Comparison of ENCODE assay signal across 2 cellular contexts in the genomic region with DNA sequence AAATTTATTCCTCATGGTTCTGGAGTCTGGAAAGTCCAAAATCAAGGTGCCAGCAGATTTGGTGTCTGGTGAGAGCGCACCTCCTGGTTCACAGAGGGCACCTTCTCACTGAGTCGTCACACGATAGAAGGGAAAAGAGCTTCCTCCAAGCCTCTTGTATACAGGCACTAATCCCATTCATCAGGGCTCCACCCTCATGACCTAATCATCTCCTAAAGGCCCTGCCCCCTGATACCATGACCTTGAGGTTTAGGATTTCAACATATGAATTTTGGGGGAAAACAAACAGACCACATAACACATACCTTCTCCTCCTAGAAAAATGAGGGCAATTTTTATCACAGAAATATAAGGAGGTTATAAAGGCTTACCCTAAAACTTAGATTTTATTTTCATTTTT.
TF ChIP-seq lines count a peak whose summit lies in the region.

No MANE protein-coding gene starts in this region.

TF ChIP-seq in GM23338, 12 proteins besides CTCF, POLR2A, EP300 and RAD21 (continued from another document):
- TF ChIP-seq, protein P1, sequence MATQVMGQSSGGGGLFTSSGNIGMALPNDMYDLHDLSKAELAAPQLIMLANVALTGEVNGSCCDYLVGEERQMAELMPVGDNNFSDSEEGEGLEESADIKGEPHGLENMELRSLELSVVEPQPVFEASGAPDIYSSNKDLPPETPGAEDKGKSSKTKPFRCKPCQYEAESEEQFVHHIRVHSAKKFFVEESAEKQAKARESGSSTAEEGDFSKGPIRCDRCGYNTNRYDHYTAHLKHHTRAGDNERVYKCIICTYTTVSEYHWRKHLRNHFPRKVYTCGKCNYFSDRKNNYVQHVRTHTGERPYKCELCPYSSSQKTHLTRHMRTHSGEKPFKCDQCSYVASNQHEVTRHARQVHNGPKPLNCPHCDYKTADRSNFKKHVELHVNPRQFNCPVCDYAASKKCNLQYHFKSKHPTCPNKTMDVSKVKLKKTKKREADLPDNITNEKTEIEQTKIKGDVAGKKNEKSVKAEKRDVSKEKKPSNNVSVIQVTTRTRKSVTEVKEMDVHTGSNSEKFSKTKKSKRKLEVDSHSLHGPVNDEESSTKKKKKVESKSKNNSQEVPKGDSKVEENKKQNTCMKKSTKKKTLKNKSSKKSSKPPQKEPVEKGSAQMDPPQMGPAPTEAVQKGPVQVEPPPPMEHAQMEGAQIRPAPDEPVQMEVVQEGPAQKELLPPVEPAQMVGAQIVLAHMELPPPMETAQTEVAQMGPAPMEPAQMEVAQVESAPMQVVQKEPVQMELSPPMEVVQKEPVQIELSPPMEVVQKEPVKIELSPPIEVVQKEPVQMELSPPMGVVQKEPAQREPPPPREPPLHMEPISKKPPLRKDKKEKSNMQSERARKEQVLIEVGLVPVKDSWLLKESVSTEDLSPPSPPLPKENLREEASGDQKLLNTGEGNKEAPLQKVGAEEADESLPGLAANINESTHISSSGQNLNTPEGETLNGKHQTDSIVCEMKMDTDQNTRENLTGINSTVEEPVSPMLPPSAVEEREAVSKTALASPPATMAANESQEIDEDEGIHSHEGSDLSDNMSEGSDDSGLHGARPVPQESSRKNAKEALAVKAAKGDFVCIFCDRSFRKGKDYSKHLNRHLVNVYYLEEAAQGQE (IDR thresholded peaks at IDR 0.05; ENCODE audit: unreplicated experiment) = no peak
- TF ChIP-seq JUNB (IDR thresholded peaks at IDR 0.05; ENCODE audit: unreplicated experiment) (no peak), NANOG (IDR thresholded peaks at IDR 0.05; ENCODE audit: borderline replicate concordance) (no peak), CREB1 (CRISPR knock-in tag; IDR thresholded peaks at IDR 0.05; ENCODE audit: low read depth) (no peak), POLR2AphosphoS5 (IDR thresholded peaks at IDR 0.05; ENCODE audit: low read depth) (no peak), EZH2 (IDR thresholded peaks at IDR 0.05; ENCODE audit: low read depth, unreplicated experiment) (no peak)
- TF ChIP-seq, protein P2, sequence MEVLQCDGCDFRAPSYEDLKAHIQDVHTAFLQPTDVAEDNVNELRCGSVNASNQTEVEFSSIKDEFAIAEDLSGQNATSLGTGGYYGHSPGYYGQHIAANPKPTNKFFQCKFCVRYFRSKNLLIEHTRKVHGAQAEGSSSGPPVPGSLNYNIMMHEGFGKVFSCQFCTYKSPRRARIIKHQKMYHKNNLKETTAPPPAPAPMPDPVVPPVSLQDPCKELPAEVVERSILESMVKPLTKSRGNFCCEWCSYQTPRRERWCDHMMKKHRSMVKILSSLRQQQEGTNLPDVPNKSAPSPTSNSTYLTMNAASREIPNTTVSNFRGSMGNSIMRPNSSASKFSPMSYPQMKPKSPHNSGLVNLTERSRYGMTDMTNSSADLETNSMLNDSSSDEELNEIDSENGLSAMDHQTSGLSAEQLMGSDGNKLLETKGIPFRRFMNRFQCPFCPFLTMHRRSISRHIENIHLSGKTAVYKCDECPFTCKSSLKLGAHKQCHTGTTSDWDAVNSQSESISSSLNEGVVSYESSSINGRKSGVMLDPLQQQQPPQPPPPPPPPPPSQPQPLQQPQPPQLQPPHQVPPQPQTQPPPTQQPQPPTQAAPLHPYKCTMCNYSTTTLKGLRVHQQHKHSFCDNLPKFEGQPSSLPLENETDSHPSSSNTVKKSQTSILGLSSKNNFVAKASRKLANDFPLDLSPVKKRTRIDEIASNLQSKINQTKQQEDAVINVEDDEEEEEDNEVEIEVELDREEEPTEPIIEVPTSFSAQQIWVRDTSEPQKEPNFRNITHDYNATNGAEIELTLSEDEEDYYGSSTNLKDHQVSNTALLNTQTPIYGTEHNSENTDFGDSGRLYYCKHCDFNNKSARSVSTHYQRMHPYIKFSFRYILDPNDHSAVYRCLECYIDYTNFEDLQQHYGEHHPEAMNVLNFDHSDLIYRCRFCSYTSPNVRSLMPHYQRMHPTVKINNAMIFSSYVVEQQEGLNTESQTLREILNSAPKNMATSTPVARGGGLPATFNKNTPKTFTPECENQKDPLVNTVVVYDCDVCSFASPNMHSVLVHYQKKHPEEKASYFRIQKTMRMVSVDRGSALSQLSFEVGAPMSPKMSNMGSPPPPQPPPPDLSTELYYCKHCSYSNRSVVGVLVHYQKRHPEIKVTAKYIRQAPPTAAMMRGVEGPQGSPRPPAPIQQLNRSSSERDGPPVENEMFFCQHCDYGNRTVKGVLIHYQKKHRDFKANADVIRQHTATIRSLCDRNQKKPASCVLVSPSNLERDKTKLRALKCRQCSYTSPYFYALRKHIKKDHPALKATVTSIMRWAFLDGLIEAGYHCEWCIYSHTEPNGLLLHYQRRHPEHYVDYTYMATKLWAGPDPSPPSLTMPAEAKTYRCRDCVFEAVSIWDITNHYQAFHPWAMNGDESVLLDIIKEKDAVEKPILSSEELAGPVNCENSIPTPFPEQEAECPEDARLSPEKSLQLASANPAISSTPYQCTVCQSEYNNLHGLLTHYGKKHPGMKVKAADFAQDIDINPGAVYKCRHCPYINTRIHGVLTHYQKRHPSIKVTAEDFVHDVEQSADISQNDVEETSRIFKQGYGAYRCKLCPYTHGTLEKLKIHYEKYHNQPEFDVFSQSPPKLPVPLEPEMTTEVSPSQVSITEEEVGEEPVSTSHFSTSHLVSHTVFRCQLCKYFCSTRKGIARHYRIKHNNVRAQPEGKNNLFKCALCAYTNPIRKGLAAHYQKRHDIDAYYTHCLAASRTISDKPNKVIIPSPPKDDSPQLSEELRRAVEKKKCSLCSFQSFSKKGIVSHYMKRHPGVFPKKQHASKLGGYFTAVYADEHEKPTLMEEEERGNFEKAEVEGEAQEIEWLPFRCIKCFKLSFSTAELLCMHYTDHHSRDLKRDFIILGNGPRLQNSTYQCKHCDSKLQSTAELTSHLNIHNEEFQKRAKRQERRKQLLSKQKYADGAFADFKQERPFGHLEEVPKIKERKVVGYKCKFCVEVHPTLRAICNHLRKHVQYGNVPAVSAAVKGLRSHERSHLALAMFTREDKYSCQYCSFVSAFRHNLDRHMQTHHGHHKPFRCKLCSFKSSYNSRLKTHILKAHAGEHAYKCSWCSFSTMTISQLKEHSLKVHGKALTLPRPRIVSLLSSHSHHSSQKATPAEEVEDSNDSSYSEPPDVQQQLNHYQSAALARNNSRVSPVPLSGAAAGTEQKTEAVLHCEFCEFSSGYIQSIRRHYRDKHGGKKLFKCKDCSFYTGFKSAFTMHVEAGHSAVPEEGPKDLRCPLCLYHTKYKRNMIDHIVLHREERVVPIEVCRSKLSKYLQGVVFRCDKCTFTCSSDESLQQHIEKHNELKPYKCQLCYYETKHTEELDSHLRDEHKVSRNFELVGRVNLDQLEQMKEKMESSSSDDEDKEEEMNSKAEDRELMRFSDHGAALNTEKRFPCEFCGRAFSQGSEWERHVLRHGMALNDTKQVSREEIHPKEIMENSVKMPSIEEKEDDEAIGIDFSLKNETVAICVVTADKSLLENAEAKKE (CRISPR knock-in tag; IDR thresholded peaks at IDR 0.05) = no peak
TF ChIP-seq in GM23338: peak in this region for 0.

TF ChIP-seq in K562, 482 proteins besides CTCF, POLR2A, EP300 and RAD21 (continued from another document and continues in another):
- TF ChIP-seq PHF8 (IDR thresholded peaks at IDR 0.05; ENCODE audit: borderline replicate concordance, low read length) (no peak), ZC3H8 (IDR thresholded peaks at IDR 0.05) (no peak), MED1 (CRISPR knock-in tag; IDR thresholded peaks at IDR 0.05; ENCODE audit: borderline replicate concordance) (no peak), ZNF146 (CRISPR knock-in tag; IDR thresholded peaks at IDR 0.05; ENCODE audit: unreplicated experiment) (no peak), ZNF589 (CRISPR knock-in tag; IDR thresholded peaks at IDR 0.05; ENCODE audit: low read depth) (no peak), ZNF830 (CRISPR knock-in tag; IDR thresholded peaks at IDR 0.05) (no peak), RFX7 (CRISPR knock-in tag; IDR thresholded peaks at IDR 0.05) (no peak), ZNF436 (CRISPR knock-in tag; IDR thresholded peaks at IDR 0.05) (no peak), CTBP1 (IDR thresholded peaks at IDR 0.05; ENCODE audit: borderline replicate concordance) (peak; percentile 8; the same call in 1 of the 2 replicates), HDAC2 (IDR thresholded peaks at IDR 0.05) (no peak), CEBPB (tag; IDR thresholded peaks at IDR 0.05) (peak; percentile 69), NFIX (CRISPR knock-in tag; IDR thresholded peaks at IDR 0.05; ENCODE audit: low read depth) (no peak), BRD9 (IDR thresholded peaks at IDR 0.05; ENCODE audit: low read depth, partially characterized antibody) (no peak), ZNF561 (CRISPR knock-in tag; conservative IDR thresholded peaks at IDR 0.05) (no peak), NR2C1 (IDR thresholded peaks at IDR 0.05) (0 out of 2 replicates have a peak, but pooled peaks have one; percentile 24), NR2C1 (tag; IDR thresholded peaks at IDR 0.05) (peak; percentile 49), POLR2AphosphoS2 (IDR thresholded peaks at IDR 0.05; ENCODE audit: low read length) (no peak), KDM5B (IDR thresholded peaks at IDR 0.05; ENCODE audit: insufficient replicate concordance, low read depth, low read length) (no peak), XRCC3 (IDR thresholded peaks at IDR 0.05) (no peak), HDAC3 (IDR thresholded peaks at IDR 0.05; ENCODE audit: borderline replicate concordance, partially characterized antibody) (peak; percentile 30), POLR2G (IDR thresholded peaks at IDR 0.05; ENCODE audit: low read depth, low read length) (no peak), JUND (IDR thresholded peaks at IDR 0.05; ENCODE audit: borderline replicate concordance, low read depth, low read length) (peak; percentile 55; the same call in 1 of the 2 replicates), JUND (tag; IDR thresholded peaks at IDR 0.05; ENCODE audit: borderline replicate concordance, low read depth, low read length) (peak; percentile 60; the same call in 1 of the 3 replicates), FOSL1 (tag; conservative IDR thresholded peaks at IDR 0.05) (no peak), GTF2A2 (tag; IDR thresholded peaks at IDR 0.05) (no peak), TAF1 (IDR thresholded peaks at IDR 0.05; ENCODE audit: control insufficient read depth, extremely low read depth, insufficient read depth, low read length, severe bottlenecking) (no peak), ETV1 (tag; conservative IDR thresholded peaks at IDR 0.05; ENCODE audit: low read depth) (no peak), GABPB2 (CRISPR knock-in tag; conservative IDR thresholded peaks at IDR 0.05) (no peak)
- TF ChIP-seq, protein P3, sequence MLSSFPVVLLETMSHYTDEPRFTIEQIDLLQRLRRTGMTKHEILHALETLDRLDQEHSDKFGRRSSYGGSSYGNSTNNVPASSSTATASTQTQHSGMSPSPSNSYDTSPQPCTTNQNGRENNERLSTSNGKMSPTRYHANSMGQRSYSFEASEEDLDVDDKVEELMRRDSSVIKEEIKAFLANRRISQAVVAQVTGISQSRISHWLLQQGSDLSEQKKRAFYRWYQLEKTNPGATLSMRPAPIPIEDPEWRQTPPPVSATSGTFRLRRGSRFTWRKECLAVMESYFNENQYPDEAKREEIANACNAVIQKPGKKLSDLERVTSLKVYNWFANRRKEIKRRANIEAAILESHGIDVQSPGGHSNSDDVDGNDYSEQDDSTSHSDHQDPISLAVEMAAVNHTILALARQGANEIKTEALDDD (IDR thresholded peaks at IDR 0.05) = no peak
- TF ChIP-seq, protein P4, sequence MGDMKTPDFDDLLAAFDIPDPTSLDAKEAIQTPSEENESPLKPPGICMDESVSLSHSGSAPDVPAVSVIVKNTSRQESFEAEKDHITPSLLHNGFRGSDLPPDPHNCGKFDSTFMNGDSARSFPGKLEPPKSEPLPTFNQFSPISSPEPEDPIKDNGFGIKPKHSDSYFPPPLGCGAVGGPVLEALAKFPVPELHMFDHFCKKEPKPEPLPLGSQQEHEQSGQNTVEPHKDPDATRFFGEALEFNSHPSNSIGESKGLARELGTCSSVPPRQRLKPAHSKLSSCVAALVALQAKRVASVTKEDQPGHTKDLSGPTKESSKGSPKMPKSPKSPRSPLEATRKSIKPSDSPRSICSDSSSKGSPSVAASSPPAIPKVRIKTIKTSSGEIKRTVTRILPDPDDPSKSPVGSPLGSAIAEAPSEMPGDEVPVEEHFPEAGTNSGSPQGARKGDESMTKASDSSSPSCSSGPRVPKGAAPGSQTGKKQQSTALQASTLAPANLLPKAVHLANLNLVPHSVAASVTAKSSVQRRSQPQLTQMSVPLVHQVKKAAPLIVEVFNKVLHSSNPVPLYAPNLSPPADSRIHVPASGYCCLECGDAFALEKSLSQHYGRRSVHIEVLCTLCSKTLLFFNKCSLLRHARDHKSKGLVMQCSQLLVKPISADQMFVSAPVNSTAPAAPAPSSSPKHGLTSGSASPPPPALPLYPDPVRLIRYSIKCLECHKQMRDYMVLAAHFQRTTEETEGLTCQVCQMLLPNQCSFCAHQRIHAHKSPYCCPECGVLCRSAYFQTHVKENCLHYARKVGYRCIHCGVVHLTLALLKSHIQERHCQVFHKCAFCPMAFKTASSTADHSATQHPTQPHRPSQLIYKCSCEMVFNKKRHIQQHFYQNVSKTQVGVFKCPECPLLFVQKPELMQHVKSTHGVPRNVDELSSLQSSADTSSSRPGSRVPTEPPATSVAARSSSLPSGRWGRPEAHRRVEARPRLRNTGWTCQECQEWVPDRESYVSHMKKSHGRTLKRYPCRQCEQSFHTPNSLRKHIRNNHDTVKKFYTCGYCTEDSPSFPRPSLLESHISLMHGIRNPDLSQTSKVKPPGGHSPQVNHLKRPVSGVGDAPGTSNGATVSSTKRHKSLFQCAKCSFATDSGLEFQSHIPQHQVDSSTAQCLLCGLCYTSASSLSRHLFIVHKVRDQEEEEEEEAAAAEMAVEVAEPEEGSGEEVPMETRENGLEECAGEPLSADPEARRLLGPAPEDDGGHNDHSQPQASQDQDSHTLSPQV (IDR thresholded peaks at IDR 0.05) = 0 out of 2 replicates have a peak, but pooled peaks have one; percentile 29
- TF ChIP-seq, protein P5, sequence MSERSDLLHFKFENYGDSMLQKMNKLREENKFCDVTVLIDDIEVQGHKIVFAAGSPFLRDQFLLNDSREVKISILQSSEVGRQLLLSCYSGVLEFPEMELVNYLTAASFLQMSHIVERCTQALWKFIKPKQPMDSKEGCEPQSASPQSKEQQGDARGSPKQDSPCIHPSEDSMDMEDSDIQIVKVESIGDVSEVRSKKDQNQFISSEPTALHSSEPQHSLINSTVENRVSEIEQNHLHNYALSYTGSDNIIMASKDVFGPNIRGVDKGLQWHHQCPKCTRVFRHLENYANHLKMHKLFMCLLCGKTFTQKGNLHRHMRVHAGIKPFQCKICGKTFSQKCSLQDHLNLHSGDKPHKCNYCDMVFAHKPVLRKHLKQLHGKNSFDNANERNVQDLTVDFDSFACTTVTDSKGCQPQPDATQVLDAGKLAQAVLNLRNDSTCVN (CRISPR knock-in tag; IDR thresholded peaks at IDR 0.05) = no peak
- TF ChIP-seq, protein P6, sequence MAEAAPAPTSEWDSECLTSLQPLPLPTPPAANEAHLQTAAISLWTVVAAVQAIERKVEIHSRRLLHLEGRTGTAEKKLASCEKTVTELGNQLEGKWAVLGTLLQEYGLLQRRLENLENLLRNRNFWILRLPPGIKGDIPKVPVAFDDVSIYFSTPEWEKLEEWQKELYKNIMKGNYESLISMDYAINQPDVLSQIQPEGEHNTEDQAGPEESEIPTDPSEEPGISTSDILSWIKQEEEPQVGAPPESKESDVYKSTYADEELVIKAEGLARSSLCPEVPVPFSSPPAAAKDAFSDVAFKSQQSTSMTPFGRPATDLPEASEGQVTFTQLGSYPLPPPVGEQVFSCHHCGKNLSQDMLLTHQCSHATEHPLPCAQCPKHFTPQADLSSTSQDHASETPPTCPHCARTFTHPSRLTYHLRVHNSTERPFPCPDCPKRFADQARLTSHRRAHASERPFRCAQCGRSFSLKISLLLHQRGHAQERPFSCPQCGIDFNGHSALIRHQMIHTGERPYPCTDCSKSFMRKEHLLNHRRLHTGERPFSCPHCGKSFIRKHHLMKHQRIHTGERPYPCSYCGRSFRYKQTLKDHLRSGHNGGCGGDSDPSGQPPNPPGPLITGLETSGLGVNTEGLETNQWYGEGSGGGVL (CRISPR knock-in tag; IDR thresholded peaks at IDR 0.05) = no peak
